ENCODE assay signal across 1 cellular context in the genomic region with DNA sequence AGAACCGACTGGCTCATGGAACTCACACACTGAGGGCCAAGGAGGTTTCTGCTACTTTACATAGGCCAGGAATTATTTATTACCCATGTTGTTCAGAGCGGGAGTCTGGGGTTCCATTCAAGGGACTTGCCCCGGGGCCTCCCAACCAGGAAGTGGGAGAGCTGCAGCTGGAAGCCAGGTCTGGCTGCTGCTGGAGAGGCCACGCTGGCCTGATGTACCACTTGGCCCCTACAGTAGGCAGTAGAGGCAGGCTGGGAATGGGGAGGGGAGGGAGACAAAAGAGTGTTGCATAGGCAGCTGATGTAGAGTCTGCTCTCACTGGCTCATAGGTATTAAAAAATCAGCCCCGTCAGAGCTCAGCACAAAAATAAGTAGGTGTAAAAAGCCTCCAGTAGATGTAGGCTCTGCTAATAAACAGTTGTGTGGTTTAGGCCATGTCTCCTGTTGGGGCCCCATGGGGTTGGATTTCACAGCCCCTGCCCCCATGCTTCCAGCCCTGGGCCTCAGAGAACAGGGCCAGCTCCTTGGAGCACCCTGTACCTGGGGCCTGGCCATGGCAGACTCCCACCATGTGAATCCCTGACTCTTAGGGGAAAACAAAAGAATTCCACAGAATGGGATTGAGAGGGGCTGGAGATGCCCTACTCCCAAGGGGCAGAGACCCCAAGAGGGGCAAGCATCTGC.
TF ChIP-seq lines count a peak whose summit lies in the region.

No MANE protein-coding gene starts in this region.

TF ChIP-seq in H1, 55 proteins besides CTCF, POLR2A, EP300 and RAD21 (continued from another document):
- TF ChIP-seq HDAC2 (IDR thresholded peaks at IDR 0.05; ENCODE audit: borderline replicate concordance in 1 of 2, low read depth in 2 of 2, low read length in 2 of 2), result no peak
